Comparison of ENCODE assay signal across 20 cellular contexts in the genomic region with DNA sequence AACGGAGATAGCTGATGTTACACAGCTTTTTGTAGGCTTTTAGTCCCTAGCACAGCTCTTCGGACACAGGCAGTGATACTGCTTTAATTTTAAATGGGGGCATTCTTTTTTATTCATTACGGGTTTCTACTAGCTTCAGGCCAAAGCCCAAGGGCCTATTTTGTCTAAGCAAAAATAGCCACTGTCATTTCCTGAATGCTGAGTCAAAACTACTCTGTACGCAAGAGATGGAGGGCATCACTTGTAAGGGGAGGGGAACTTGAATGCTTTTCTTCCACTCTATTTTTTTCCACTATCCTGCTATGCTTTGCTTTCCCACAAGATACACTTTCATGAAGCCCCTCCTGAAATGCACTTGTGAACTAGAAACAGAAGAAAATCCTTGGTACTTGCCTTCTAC.
DNase-seq lines count a peak whose midpoint lies in the region; ATAC-seq and TF ChIP-seq lines count a peak whose summit lies in the region.
"Had no signal": no experiment of that assay in that cellular context is flagged by ENCODE, and none has a peak within 500 bp of the region (broad histone marks: within the 10 kb centered on the region; RNA-seq: fewer than 3 reads in every experiment).

No MANE protein-coding gene starts in this region.

- peak overlapping the region in 2 of 11 experiments; percentile 33 to 34; a peak in 4 of 22 replicates for H3K27ac ChIP-seq in BLaER1 treated with 17β-estradiol and CSF1 and Interleukin-3, amounts not matched to agents 10 nM and 100 nM
- H3K27ac ChIP-seq: C4-2B, SK-N-MC had no signal

- no peak overlapping the region for H3K9ac ChIP-seq in BLaER1 treated with 17β-estradiol and CSF1 and Interleukin-3, amounts not matched to agents 10 nM and 100 nM

- H3K4me2 ChIP-seq in BLaER1 treated with 17β-estradiol and CSF1 and Interleukin-3, amounts not matched to agents 10 nM and 100 nM, result peak overlapping the region; percentile 40 to 63 (median 52)
- H3K4me2 ChIP-seq: GM23338 had no signal

- in situ Hi-C loops in astrocyte of the spinal cord (cut with HindIII; ENCODE audit: low sequenced_read_pairs), result no loop called here

- peaks cover 4 to 19% (median 5%) of the 10 kb centered on the region in 11 experiments; a peak in 12 of 22 replicates for H3K9me3 ChIP-seq in BLaER1 treated with 17β-estradiol and CSF1 and Interleukin-3, amounts not matched to agents 10 nM and 100 nM (replicated peaks in 1 of 11)

- no peak for ATAC-seq in GM18498 (IDR thresholded peaks at IDR 0.05; ENCODE audit: unreplicated experiment)
- ATAC-seq: GM23338, K562 had no signal

- H3K4me1 ChIP-seq in BLaER1 treated with 17β-estradiol and CSF1 and Interleukin-3, amounts not matched to agents 10 nM and 100 nM, result peaks cover 7 to 16% (median 11%) of the 10 kb centered on the region in 10 experiments

- TF ChIP-seq CTCF in astrocyte of the spinal cord (IDR thresholded peaks at IDR 0.05; ENCODE audit: low read depth, low read length), result no peak

- H3K27me3 ChIP-seq in BLaER1 treated with 17β-estradiol and CSF1 and Interleukin-3, amounts not matched to agents 10 nM and 100 nM, result no peaks in the 10 kb centered on the region

- no peak overlapping the region for H3K4me3 ChIP-seq in BLaER1 treated with 17β-estradiol and CSF1 and Interleukin-3, amounts not matched to agents 10 nM and 100 nM
- H3K4me3 ChIP-seq in astrocyte of the spinal cord (ENCODE audit: low read depth, low read length) (no peak overlapping the region), skeletal muscle cell (ENCODE audit: low read depth, low read length) (no peak overlapping the region)
- H3K4me3 ChIP-seq: GM23338, K562, SK-N-MC had no signal

- DNase-seq in astrocyte of the spinal cord (ENCODE audit: low read depth, low spot score) (peak; percentile 12), fibroblast of peridontal ligament (ENCODE audit: extremely low read depth) (peak; percentile 55), skeletal muscle cell (ENCODE audit: low read depth) (peak; percentile 53), GM19240 (ENCODE audit: insufficient read length, low spot score) (no peak), NCI-H1436 (lab: John Stamatoyannopoulos, UW) (no peak)
- DNase-seq in activated CD8-positive, alpha-beta memory T cell treated with anti-CD3 and anti-CD28 coated beads, Interleukin-2, amount 50 U/mL, for 48 hours, result no peak
- DNase-seq: HCEC 1CT, NCI-H1105, NCI-H1694 treated with DMSO at 0.1 percent for 48 hours, NCI-H2107, NCI-H2227 treated with DMSO at 0.1 percent for 48 hours, NCI-H510A treated with DMSO at 0.1 percent for 48 hours, NCI-H774, Right ventricle myocardium superior had no signal

- no peaks in the 10 kb centered on the region for H4K20me1 ChIP-seq in BLaER1 treated with 17β-estradiol and CSF1 and Interleukin-3, amounts not matched to agents 10 nM and 100 nM

- no peaks in the 10 kb centered on the region for H3K36me3 ChIP-seq in BLaER1 treated with 17β-estradiol and CSF1 and Interleukin-3, amounts not matched to agents 10 nM and 100 nM

Comparison
In these comparisons a context has a peak if more than half of its experiments do, and no peak if none do; other contexts are left out.
1. DNase-seq: peak in astrocyte of the spinal cord (single experiment), fibroblast of peridontal ligament (single experiment) and skeletal muscle cell (single experiment); none in GM19240 (single experiment), activated CD8-positive, alpha-beta memory T cell treated with anti-CD3 and anti-CD28 coated beads, Interleukin-2, amount 50 U/mL, for 48 hours (single experiment) and NCI-H1436 (single experiment).